14 cellular contexts compared by ENCODE assay signal in the genomic region with DNA sequence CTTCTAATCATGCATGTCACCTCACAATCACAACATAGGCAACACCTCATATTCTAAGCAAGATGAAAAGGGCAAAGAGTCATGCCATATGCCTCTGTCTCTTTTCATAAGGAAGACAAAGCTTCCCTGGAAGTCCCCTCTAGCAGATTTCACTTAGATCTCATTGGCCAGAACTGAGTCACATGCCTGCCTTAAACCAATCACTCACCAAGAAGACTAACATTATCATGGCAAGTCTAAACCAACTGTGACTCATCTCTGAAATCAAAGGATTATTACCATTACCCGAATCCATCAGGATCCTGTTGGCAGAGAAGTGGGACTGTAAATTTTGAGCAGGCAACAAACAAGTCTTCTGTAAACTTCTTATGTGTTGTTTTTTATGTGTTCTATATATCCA. TPM values are rescaled to one million over a fixed set of nuclear protein-coding genes. Genes with fewer than 3 reads are reported as not detected.
A peak's percentile ranks its signal among the peaks of the same experiment; 100 is the strongest.
DNase-seq lines count a peak whose midpoint lies in the region; ATAC-seq and TF ChIP-seq lines count a peak whose summit lies in the region.
"Had no signal": no experiment of that assay in that cellular context is flagged by ENCODE, and none has a peak within 500 bp of the region (broad histone marks: within the 10 kb centered on the region; RNA-seq: fewer than 3 reads in every experiment).

No MANE protein-coding gene starts in this region.

- 33 to 68% (median 50%) methylated on average over 1 of the region's 1 CpG for WGBS in stomach, 5 donors
- 60 to 75% (median 70%) methylated on average over 1 of the region's 1 CpG for WGBS in adrenal gland, 4 donors

- H3K27ac ChIP-seq in stomach (peak overlapping the region in 3 of 5 donors; percentile 40 to 85 (median 41)), adrenal gland (no peak overlapping the region)
- H3K27ac ChIP-seq: body of pancreas, VCaP had no signal

- ATAC-seq in esophagus mucosa, result peak; percentile 20
- no peak for ATAC-seq in left colon
- ATAC-seq: body of pancreas had no signal

- H3K9me3 ChIP-seq in stomach (no peaks in the 10 kb centered on the region), adrenal gland (replicated peaks in 1 of 3) (no peaks in the 10 kb centered on the region)
- H3K9me3 ChIP-seq: body of pancreas had no signal

- DNase-seq in HCEC 1CT (peak; percentile 74), RKO (ENCODE audit: low spot score) (peak; percentile 38), stomach (no peak), left colon (no peak), KBM-7 (no peak), adrenal gland (no peak)
- DNase-seq: body of pancreas; CD4-positive, alpha-beta T cell; NCI-H1694 treated with DMSO at 0.1 percent for 48 hours; NCI-H510A treated with DMSO at 0.1 percent for 48 hours; stimulated activated naive CD4-positive, alpha-beta T cell treated with Interleukin-2 at 50 U/mL for 16 hours had no signal

- TF ChIP-seq CTCF in stomach (IDR thresholded peaks at IDR 0.05), result no peak
- TF ChIP-seq CTCF in adrenal gland (IDR thresholded peaks at IDR 0.05), result no peak

- H3K27me3 ChIP-seq in stomach (no peaks in the 10 kb centered on the region), adrenal gland (no peaks in the 10 kb centered on the region)
- H3K27me3 ChIP-seq: body of pancreas had no signal

- H3K36me3 ChIP-seq in stomach, result no peaks in the 10 kb centered on the region
- H3K36me3 ChIP-seq in adrenal gland (replicated peaks in 1 of 2), result no peaks in the 10 kb centered on the region

- no peak for TF ChIP-seq EP300 in stomach (IDR thresholded peaks at IDR 0.05)

- peaks cover 0 to 39% (median 7%) of the 10 kb centered on the region in 4 donors for H3K4me1 ChIP-seq in stomach
- H3K4me1 ChIP-seq in adrenal gland (replicated peaks in 1 of 2), result no peaks in the 10 kb centered on the region
- H3K4me1 ChIP-seq: body of pancreas had no signal

- TF ChIP-seq POLR2A in stomach (IDR thresholded peaks at IDR 0.05), result no peak
- no peak for TF ChIP-seq POLR2A in adrenal gland (IDR thresholded peaks at IDR 0.05)

- in situ Hi-C loops in KBM-7 (cut with MboI; ENCODE audit: low pct_unique_long_range_greater_than_20kb, low sequenced_read_pairs), result loop anchor here (25.0 kb wide), 1 partner anchor 290 kb away; no protein-coding TSS in a partner anchor

- intact Hi-C loops in stomach (cut with DNase I; ENCODE audit: low total_unique reads) (no loop called here), left colon (cut with DNase I, micrococcal nuclease) (no loop called here), adrenal gland (cut with DNase I) (no loop called here)

- H3K4me3 ChIP-seq in stomach (no peak overlapping the region), adrenal gland (no peak overlapping the region)
- H3K4me3 ChIP-seq: body of pancreas, skin epidermis had no signal

RNA-seq across cellular contexts. Expression of a gene that starts 27.8 kb away (rescaled TPM):
- total RNA-seq in esophagus mucosa (40.6 TPM), stomach (100 to 1,000 TPM in 4 of 5 donors, 10 to 100 TPM in 1; 49.2 to 719 (median 267) TPM), left colon (10 to 100 TPM; 15.7 to 74.1 TPM), adrenal gland (10 to 100 TPM in 3 of 8 donors, 1 to 10 TPM in 5; 5.4 to 25.3 (median 9.2) TPM)
- polyA plus RNA-seq in stomach (10 to 100 TPM; 18.5 to 73.2 (median 33.5) TPM), adrenal gland (10 to 100 TPM in 1 of 3 donors, 1 to 10 TPM in 2; 4.0 to 35.4 (median 9.6) TPM)
- total RNA-seq: CD4-positive, alpha-beta T cell had no signal

RNA-seq across cellular contexts. Expression of a gene that starts 53.1 kb away (rescaled TPM):
- total RNA-seq in esophagus mucosa, result 50.2 TPM
- 10 to 100 TPM; 26.3 to 90.1 (median 32.7) TPM for total RNA-seq in stomach
- 10 to 100 TPM; 15.7 to 21.9 (median 18.0) TPM for polyA plus RNA-seq in stomach
- 10 to 100 TPM in 1 of 2 donors, 1 to 10 TPM in 1; 8.9 to 16.1 TPM for total RNA-seq in left colon
- 10 to 100 TPM; 10.7 to 29.1 (median 16.1) TPM for total RNA-seq in adrenal gland
- 10 to 100 TPM in 2 of 3 donors, 1 to 10 TPM in 1; 9.8 to 37.0 (median 14.8) TPM for polyA plus RNA-seq in adrenal gland
- total RNA-seq: CD4-positive, alpha-beta T cell had no signal

Comparison
In these comparisons a context has a peak if more than half of its experiments do, and no peak if none do; other contexts are left out.
1. DNase-seq: peak in HCEC 1CT (single experiment) and RKO (single experiment); none in stomach (single experiment), left colon (0 of 2), KBM-7 (single experiment) and adrenal gland (0 of 7).
2. H3K27ac ChIP-seq: peak in stomach (3 of 5); none in adrenal gland (0 of 5).